In the genomic region with DNA sequence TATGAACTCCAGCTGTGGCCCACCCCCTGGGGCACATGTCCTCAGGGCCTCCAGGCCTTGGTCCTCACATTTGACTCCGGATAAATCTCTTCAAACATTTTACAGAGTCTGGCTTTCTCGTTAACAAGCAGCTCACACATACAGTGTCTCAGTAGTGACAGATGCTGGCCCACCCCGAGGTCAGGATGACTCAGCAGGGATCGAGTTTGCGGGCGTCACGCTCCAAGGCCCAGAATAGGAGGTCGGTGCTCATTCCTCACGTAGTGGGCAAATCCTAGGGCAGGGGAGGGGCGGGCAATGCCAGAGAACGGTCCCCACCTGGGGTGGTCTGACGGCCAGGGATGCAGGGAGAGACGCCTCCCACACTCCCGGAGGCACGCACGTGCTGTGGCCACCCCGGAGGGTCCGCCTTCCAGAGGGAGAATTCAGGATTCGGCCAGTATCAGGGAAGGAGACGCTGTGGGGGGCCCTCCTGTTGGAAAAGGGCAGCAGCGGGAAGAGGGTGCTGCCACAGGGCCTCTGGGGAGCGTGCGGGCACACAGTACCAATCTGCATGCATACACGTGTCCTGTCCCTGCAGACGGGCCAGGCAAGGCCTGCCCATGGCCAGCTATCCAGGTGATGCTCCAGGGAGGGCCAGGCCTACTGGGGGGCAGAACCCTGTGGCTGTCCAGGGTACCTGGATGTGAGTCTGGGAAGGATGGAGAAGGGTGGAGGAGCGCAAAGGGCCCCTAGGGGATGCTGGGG, we compare ENCODE assay signal across 8 cellular contexts. TPM values are rescaled to one million over a fixed set of nuclear protein-coding genes. Genes with fewer than 3 reads are reported as not detected.
DNase-seq lines count a peak whose midpoint lies in the region; ATAC-seq and TF ChIP-seq lines count a peak whose summit lies in the region.

No MANE protein-coding gene starts in this region.

- TF ChIP-seq CTCF in BE2C (IDR thresholded peaks at IDR 0.05; ENCODE audit: low read depth, low read length) (no peak), HCT116 (IDR thresholded peaks at IDR 0.05 in 2 of 3, conservative IDR thresholded peaks at IDR 0.05 in 1 of 3; ENCODE audit: borderline replicate concordance in 1 of 3, insufficient read depth in 1 of 3, low read depth in 2 of 3, low read length in 2 of 3) (no peak), colonic mucosa (IDR thresholded peaks at IDR 0.05) (no peak)

- H4K20me1 ChIP-seq in HCT116 (ENCODE audit: insufficient read depth), result peaks cover 45% of the 10 kb centered on the region; the same call in 1 of the 2 replicates

- H3K4me3 Mint-ChIP-seq in activated T-cell treated with anti-CD3 and anti-CD28 coated beads, Interleukin-2, amount 50 U/mL, for 24 hours, result peak overlapping the region; percentile 64

- H3K79me2 ChIP-seq in HCT116 (ENCODE audit: insufficient read depth, low read length), result peaks cover 99% of the 10 kb centered on the region

- H3K4me3 ChIP-seq in BE2C (ENCODE audit: low read depth, low read length) (peak overlapping the region; percentile 14; the same call in 1 of the 2 replicates), HCT116 (replicated peaks in 1 of 2; ENCODE audit: low read depth in 1 of 2, low read length in 2 of 2) (no peak overlapping the region), right cardiac atrium (ENCODE audit: low read length) (no peak overlapping the region), colonic mucosa (no peak overlapping the region)

- peaks cover 50% of the 10 kb centered on the region for H3K36me3 ChIP-seq in BE2C
- peaks cover 4 to 42% of the 10 kb centered on the region in 2 experiments; a peak in 2 of 4 replicates for H3K36me3 ChIP-seq in HCT116 (ENCODE audit: control insufficient read depth in 1 of 2, insufficient read depth in 2 of 2, low read length in 2 of 2)
- no peaks in the 10 kb centered on the region for H3K36me3 ChIP-seq in colonic mucosa

- H3K9ac ChIP-seq in HCT116 (ENCODE audit: low read length) (no peak overlapping the region), colonic mucosa (ENCODE audit: low read depth in 2 of 2, low read length in 2 of 2) (no peak overlapping the region)

- H3K4me1 Mint-ChIP-seq in activated T-cell treated with anti-CD3 and anti-CD28 coated beads, Interleukin-2, amount 50 U/mL, for 24 hours (ENCODE audit: low read depth), result peaks cover 89% of the 10 kb centered on the region

- H3K27ac ChIP-seq in HCT116 (ENCODE audit: low read depth, low read length) (peak overlapping the region; percentile 51), right cardiac atrium (ENCODE audit: low read length) (peak overlapping the region; percentile 31), colonic mucosa (no peak overlapping the region)

- TF ChIP-seq RAD21 in HCT116 (IDR thresholded peaks at IDR 0.05; ENCODE audit: low read depth), result no peak

- DNase-seq in BE2C (peak; percentile 64), HCT116 (ENCODE audit: low read depth, low spot score) (no peak), right cardiac atrium (peak in 1 of 3 donors; percentile 75), colonic mucosa (no peak)
- DNase-seq in activated T-cell treated with anti-CD3 and anti-CD28 coated beads, Interleukin-2, amount 50 U/mL, for 24 hours, result no peak
- no peak for DNase-seq in stimulated activated CD4-positive, alpha-beta T cell treated with anti-CD3 and anti-CD28 coated beads, Interleukin-2, amount 100 ng/mL, for 48 hours

- no peaks in the 10 kb centered on the region for H3K9me2 ChIP-seq in HCT116 (ENCODE audit: insufficient read depth)

- H3K27ac Mint-ChIP-seq in activated T-cell treated with anti-CD3 and anti-CD28 coated beads, Interleukin-2, amount 50 U/mL, for 24 hours, result peak overlapping the region; percentile 91

- intact Hi-C loops in HCT116 (cut with micrococcal nuclease) (no loop called here), right cardiac atrium (cut with DNase I) (no loop called here), colonic mucosa (cut with DNase I) (no loop called here)

- H3K36me3 Mint-ChIP-seq in activated T-cell treated with anti-CD3 and anti-CD28 coated beads, Interleukin-2, amount 50 U/mL, for 24 hours (ENCODE audit: low read depth), result peaks cover 95% of the 10 kb centered on the region

- TF ChIP-seq POLR2A in HCT116 (IDR thresholded peaks at IDR 0.05; ENCODE audit: borderline replicate concordance, extremely low read depth, insufficient read depth, insufficient read length), result no peak

- RAD21 ChIA-PET in HCT116 (lab: Charles Lee; ENCODE audit: low non-redundant PET in 1 of 2, low total read pairs in 2 of 2, uncharacterized antibody in 2 of 2, unreplicated experiment in 2 of 2), result no interaction called here

- WGBS in right cardiac atrium, result 64% methylated on average over 26 of the region's 26 CpGs

- H3K9me3 Mint-ChIP-seq in activated T-cell treated with anti-CD3 and anti-CD28 coated beads, Interleukin-2, amount 50 U/mL, for 24 hours, result no peaks in the 10 kb centered on the region

- BruUV-seq in HCT116 (replicated peaks; lab: Mats Ljungman, UMichigan), result no TSS peak

- H3K9me3 ChIP-seq in BE2C (no peaks in the 10 kb centered on the region), HCT116 (ENCODE audit: control insufficient read depth in 1 of 2, insufficient read depth in 1 of 2, low read depth in 1 of 2, low read length in 2 of 2) (no peaks in the 10 kb centered on the region), right cardiac atrium (ENCODE audit: control insufficient read depth, low read length) (no peaks in the 10 kb centered on the region), colonic mucosa (no peaks in the 10 kb centered on the region)

- H3K27me3 ChIP-seq in BE2C (no peaks in the 10 kb centered on the region), HCT116 (ENCODE audit: insufficient read depth, low read length) (no peaks in the 10 kb centered on the region), right cardiac atrium (ENCODE audit: control insufficient read depth, insufficient read depth) (no peaks in the 10 kb centered on the region), colonic mucosa (no peaks in the 10 kb centered on the region)

- H2AFZ ChIP-seq in HCT116 (ENCODE audit: low read depth, low read length, poor library complexity, severe bottlenecking), result no peak overlapping the region

- POLR2A ChIA-PET in HCT116 (lab: Charles Lee), result interaction anchor here (1.8 kb wide), 1 partner anchor 8 kb away, joined by 6 read pairs; a partner anchor contains a TSS

- CTCF ChIA-PET in HCT116 (lab: Charles Lee), result no interaction called here

- H3K4me1 ChIP-seq in BE2C, result peaks cover 33% of the 10 kb centered on the region
- H3K4me1 ChIP-seq in HCT116 (ENCODE audit: control insufficient read depth in 1 of 2, insufficient read depth in 2 of 2, low read length in 2 of 2), result peaks cover 15 to 45% of the 10 kb centered on the region in 2 experiments
- peaks cover 3% of the 10 kb centered on the region for H3K4me1 ChIP-seq in right cardiac atrium (ENCODE audit: control insufficient read depth, insufficient read depth, low read length)
- no peaks in the 10 kb centered on the region for H3K4me1 ChIP-seq in colonic mucosa

- no peaks in the 10 kb centered on the region for H3K27me3 Mint-ChIP-seq in activated T-cell treated with anti-CD3 and anti-CD28 coated beads, Interleukin-2, amount 50 U/mL, for 24 hours

- ATAC-seq in HCT116 (peak; percentile 64), right cardiac atrium (peak; percentile 55 to 57), GM18861 (IDR thresholded peaks at IDR 0.05; ENCODE audit: unreplicated experiment) (no peak), GM18907 (IDR thresholded peaks at IDR 0.05; ENCODE audit: unreplicated experiment) (no peak)

- H3K4me2 ChIP-seq in HCT116 (ENCODE audit: low read length), result peak overlapping the region; percentile 24

TF ChIP-seq in HCT116, 20 proteins besides CTCF, POLR2A, EP300 and RAD21:
- TF ChIP-seq SP1 (IDR thresholded peaks at IDR 0.05; ENCODE audit: low read depth) (no peak), POLR2AphosphoS5 (IDR thresholded peaks at IDR 0.05; ENCODE audit: low read depth, low read length) (0 out of 2 replicates have a peak, but pooled peaks have one; percentile 12), JUND (IDR thresholded peaks at IDR 0.05) (no peak)
- TF ChIP-seq, protein P1, sequence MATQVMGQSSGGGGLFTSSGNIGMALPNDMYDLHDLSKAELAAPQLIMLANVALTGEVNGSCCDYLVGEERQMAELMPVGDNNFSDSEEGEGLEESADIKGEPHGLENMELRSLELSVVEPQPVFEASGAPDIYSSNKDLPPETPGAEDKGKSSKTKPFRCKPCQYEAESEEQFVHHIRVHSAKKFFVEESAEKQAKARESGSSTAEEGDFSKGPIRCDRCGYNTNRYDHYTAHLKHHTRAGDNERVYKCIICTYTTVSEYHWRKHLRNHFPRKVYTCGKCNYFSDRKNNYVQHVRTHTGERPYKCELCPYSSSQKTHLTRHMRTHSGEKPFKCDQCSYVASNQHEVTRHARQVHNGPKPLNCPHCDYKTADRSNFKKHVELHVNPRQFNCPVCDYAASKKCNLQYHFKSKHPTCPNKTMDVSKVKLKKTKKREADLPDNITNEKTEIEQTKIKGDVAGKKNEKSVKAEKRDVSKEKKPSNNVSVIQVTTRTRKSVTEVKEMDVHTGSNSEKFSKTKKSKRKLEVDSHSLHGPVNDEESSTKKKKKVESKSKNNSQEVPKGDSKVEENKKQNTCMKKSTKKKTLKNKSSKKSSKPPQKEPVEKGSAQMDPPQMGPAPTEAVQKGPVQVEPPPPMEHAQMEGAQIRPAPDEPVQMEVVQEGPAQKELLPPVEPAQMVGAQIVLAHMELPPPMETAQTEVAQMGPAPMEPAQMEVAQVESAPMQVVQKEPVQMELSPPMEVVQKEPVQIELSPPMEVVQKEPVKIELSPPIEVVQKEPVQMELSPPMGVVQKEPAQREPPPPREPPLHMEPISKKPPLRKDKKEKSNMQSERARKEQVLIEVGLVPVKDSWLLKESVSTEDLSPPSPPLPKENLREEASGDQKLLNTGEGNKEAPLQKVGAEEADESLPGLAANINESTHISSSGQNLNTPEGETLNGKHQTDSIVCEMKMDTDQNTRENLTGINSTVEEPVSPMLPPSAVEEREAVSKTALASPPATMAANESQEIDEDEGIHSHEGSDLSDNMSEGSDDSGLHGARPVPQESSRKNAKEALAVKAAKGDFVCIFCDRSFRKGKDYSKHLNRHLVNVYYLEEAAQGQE (IDR thresholded peaks at IDR 0.05; ENCODE audit: low read depth), result no peak
- TF ChIP-seq, protein P2, sequence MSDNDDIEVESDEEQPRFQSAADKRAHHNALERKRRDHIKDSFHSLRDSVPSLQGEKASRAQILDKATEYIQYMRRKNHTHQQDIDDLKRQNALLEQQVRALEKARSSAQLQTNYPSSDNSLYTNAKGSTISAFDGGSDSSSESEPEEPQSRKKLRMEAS (IDR thresholded peaks at IDR 0.05), result no peak

RNA-seq across cellular contexts. Expression of a gene that starts 8.6 kb away (rescaled TPM):
- polyA plus RNA-seq in BE2C (2012; ENCODE audit: insufficient read depth, insufficient read length, low read depth), result 258 TPM
- total RNA-seq in HCT116 (2021; ENCODE audit: unreplicated experiment) (482 TPM), right cardiac atrium (10 to 100 TPM in 2 of 4 donors, 1 to 10 TPM in 2; 6.6 to 23.3 (median 10.3) TPM), colonic mucosa (10 to 100 TPM in 1 of 2 donors, 1 to 10 TPM in 1; 9.5 to 26.2 TPM)
- polyA plus RNA-seq in HCT116 (2012), result 533 and 540 TPM in 2 replicates
- polyA plus RNA-seq in right cardiac atrium, result 11.6 TPM

Comparison
In these comparisons a context has a peak if more than half of its experiments do, and no peak if none do; other contexts are left out.
1. ATAC-seq: peak in HCT116 (single experiment) and right cardiac atrium (2 of 2); none in GM18861 (single experiment) and GM18907 (single experiment).
2. RNA of a gene that starts 8.6 kb away (total RNA-seq): 482 TPM in HCT116 (single experiment); 9.5 to 26.2 TPM in colonic mucosa and 6.6 to 23.3 TPM in right cardiac atrium; every median in the first group is over 10 times any median in the second.